In genomic region chr10:5395168-5395567, GRCh38 we compare ENCODE assay signal across 7 cellular contexts. TPM values are rescaled to one million over a fixed set of nuclear protein-coding genes. Genes with fewer than 3 reads are reported as not detected.
"Had no signal": no experiment of that assay in that cellular context is flagged by ENCODE, and none has a peak within 500 bp of the region (broad histone marks: within the 10 kb centered on the region; RNA-seq: fewer than 3 reads in every experiment).

No MANE protein-coding gene starts in this region.

- H3K4me3 Mint-ChIP-seq: GM23338, H9, IgD-negative memory B cell had no signal

- H3K27ac Mint-ChIP-seq: GM23338, H9, IgD-negative memory B cell had no signal

- H3K4me3 ChIP-seq: GM23338 had no signal

- H3K4me1 Mint-ChIP-seq: IgD-negative memory B cell had no signal

- DNase-seq: H9, HCEC 1CT had no signal

- H2AFZ ChIP-seq: GM23338 had no signal

- H3K4me2 ChIP-seq: GM23338 had no signal

- H3K36me3 Mint-ChIP-seq: IgD-negative memory B cell had no signal

- FAIRE-seq: H1, H54, HTR-8/SVneo had no signal

- ATAC-seq: GM23338 had no signal

RNA-seq across cellular contexts. Expression of gene TUBAL3, which starts 9.5 kb away (rescaled TPM):
- total RNA-seq: GM23338, H1, H9 had no signal
- polyA plus RNA-seq: GM23338, IgD-negative memory B cell had no signal

RNA-seq across cellular contexts. Expression of gene UCN3, which starts 30.4 kb away (rescaled TPM):
- total RNA-seq: GM23338, H1, H9 had no signal
- polyA plus RNA-seq: GM23338, H1, IgD-negative memory B cell had no signal
